8 cellular contexts compared by ENCODE assay signal in the genomic region with DNA sequence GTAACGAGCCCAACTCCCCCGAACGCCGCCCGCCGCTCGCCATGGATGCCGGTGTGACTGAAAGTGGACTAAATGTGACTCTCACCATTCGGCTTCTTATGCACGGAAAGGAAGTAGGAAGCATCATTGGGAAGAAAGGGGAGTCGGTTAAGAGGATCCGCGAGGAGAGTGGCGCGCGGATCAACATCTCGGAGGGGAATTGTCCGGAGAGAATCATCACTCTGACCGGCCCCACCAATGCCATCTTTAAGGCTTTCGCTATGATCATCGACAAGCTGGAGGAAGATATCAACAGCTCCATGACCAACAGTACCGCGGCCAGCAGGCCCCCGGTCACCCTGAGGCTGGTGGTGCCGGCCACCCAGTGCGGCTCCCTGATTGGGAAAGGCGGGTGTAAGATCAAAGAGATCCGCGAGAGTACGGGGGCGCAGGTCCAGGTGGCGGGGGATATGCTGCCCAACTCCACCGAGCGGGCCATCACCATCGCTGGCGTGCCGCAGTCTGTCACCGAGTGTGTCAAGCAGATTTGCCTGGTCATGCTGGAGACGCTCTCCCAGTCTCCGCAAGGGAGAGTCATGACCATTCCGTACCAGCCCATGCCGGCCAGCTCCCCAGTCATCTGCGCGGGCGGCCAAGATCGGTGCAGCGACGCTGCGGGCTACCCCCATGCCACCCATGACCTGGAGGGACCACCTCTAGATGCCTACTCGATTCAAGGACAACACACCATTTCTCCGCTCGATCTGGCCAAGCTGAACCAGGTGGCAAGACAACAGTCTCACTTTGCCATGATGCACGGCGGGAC.
DNase-seq lines count a peak whose midpoint lies in the region; ATAC-seq and TF ChIP-seq lines count a peak whose summit lies in the region.

No MANE protein-coding gene starts in this region.

- peak; percentile 46 for TF ChIP-seq POLR2A in GM19099 (IDR thresholded peaks at IDR 0.05; ENCODE audit: extremely low read depth, insufficient read length, low read depth)

- no peak for TF ChIP-seq CTCF in AG10803 (conservative IDR thresholded peaks at IDR 0.05; ENCODE audit: low read length)
- no peak for TF ChIP-seq CTCF in RWPE2 (IDR thresholded peaks at IDR 0.05; ENCODE audit: poor library complexity, severe bottlenecking)

- no peaks in the 10 kb centered on the region for H3K9me3 ChIP-seq in RWPE2 (ENCODE audit: severe bottlenecking)

- H3K27ac ChIP-seq in RWPE2 (ENCODE audit: poor library complexity, severe bottlenecking) (peak overlapping the region; percentile 96), rectal smooth muscle tissue (ENCODE audit: low read depth, low read length) (peak overlapping the region; percentile 100)

- H3K36me3 ChIP-seq in RWPE2 (ENCODE audit: low read depth) (peaks cover 43% of the 10 kb centered on the region), rectal smooth muscle tissue (ENCODE audit: control insufficient read depth, insufficient read depth, low read length) (peaks cover 9% of the 10 kb centered on the region)

- H3K9ac ChIP-seq in rectal smooth muscle tissue (ENCODE audit: low read length): peak overlapping the region; percentile 89

- ATAC-seq in RWPE2 (ENCODE audit: low read depth) (peak; percentile 30), HG02763 (IDR thresholded peaks at IDR 0.05; ENCODE audit: unreplicated experiment) (no peak), HG03378 (IDR thresholded peaks at IDR 0.05; ENCODE audit: unreplicated experiment) (no peak)

- DNase-seq in AG10803 (ENCODE audit: low read depth) (peak; percentile 61), RWPE2 (ENCODE audit: low spot score) (no peak), amygdala (lab: John Stamatoyannopoulos, UW) (peak in 36 of 56 donors; percentile 29 to 78 (median 48)), hepatic stellate cell (ENCODE audit: low spot score) (peak; percentile 77)

- peaks cover 14% of the 10 kb centered on the region for H3K4me1 ChIP-seq in RWPE2 (ENCODE audit: insufficient read depth, poor library complexity, severe bottlenecking)
- peaks cover 21% of the 10 kb centered on the region for H3K4me1 ChIP-seq in rectal smooth muscle tissue (ENCODE audit: control insufficient read depth, insufficient read depth, low read length)

- peak overlapping the region; percentile 96 for H3K4me3 ChIP-seq in AG10803 (ENCODE audit: low read length)
- peak overlapping the region; percentile 61 for H3K4me3 ChIP-seq in RWPE2 (ENCODE audit: severe bottlenecking)
- H3K4me3 ChIP-seq in rectal smooth muscle tissue (ENCODE audit: low read length): peak overlapping the region; percentile 93

- no peaks in the 10 kb centered on the region for H3K27me3 ChIP-seq in RWPE2 (ENCODE audit: insufficient read depth, poor library complexity, severe bottlenecking)
- no peaks in the 10 kb centered on the region for H3K27me3 ChIP-seq in rectal smooth muscle tissue (ENCODE audit: control insufficient read depth, insufficient read depth, low read length)
